In the genomic region with DNA sequence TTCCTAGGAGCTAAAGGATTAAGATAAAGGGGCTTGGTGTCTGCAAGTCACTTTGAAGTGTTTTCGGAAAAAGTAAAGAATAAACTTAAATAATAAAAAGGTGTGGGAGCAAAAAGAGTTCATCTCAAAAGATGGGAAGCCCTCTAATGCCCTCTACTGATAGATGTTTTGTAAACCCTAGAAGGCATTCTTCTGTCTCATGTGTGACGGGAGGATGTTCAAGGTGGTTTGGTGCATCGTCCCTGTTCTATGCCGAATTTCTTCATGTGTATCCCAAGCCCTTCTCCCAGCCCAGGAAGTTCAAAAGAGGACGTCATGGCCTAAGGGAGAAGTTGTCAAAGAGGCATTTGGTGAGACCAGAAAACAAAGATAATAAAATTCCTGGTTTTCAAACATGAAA, we compare ENCODE assay signal across 12 cellular contexts. TPM values are rescaled to one million over a fixed set of nuclear protein-coding genes. Genes with fewer than 3 reads are reported as not detected.
DNase-seq lines count a peak whose midpoint lies in the region; ATAC-seq, FAIRE-seq and TF ChIP-seq lines count a peak whose summit lies in the region.
"Had no signal": no experiment of that assay in that cellular context is flagged by ENCODE, and none has a peak within 500 bp of the region (broad histone marks: within the 10 kb centered on the region; RNA-seq: fewer than 3 reads in every experiment).

No MANE protein-coding gene starts in this region.

- H3K27me3 ChIP-seq in keratinocyte (ENCODE audit: control insufficient read depth, extremely low read depth, insufficient read depth, low read length) (no peaks in the 10 kb centered on the region), gastroesophageal sphincter (peaks cover 2% of the 10 kb centered on the region)
- H3K27me3 ChIP-seq: SJCRH30 had no signal

- 40 to 48% methylated on average over 5 of the region's 5 CpGs for WGBS in gastroesophageal sphincter (ENCODE audit: low coverage in 1 of 2), 2 donors

- H3K9me3 ChIP-seq in keratinocyte (ENCODE audit: control insufficient read depth, low read depth, low read length): no peaks in the 10 kb centered on the region
- H3K9me3 ChIP-seq in gastroesophageal sphincter: no peaks in the 10 kb centered on the region
- H3K9me3 ChIP-seq: psoas muscle, SJCRH30 had no signal

- peaks cover 4 to 5% of the 10 kb centered on the region in 2 experiments for H3K36me3 ChIP-seq in keratinocyte (ENCODE audit: control insufficient read depth in 2 of 2, extremely low read depth in 1 of 2, insufficient read depth in 2 of 2, low read length in 2 of 2)
- peaks cover 0 to 10% of the 10 kb centered on the region in 2 donors for H3K36me3 ChIP-seq in gastroesophageal sphincter
- H3K36me3 ChIP-seq: SJCRH30 had no signal

- TF ChIP-seq POLR2A in gastroesophageal sphincter (IDR thresholded peaks at IDR 0.05): no peak

- H4K20me1 ChIP-seq in keratinocyte (ENCODE audit: control insufficient read depth, extremely low read depth, insufficient read depth, low read length): no peaks in the 10 kb centered on the region

- TF ChIP-seq CTCF in HFF-Myc (IDR thresholded peaks at IDR 0.05; ENCODE audit: low read depth, low read length, missing control alignments): peak; percentile 17
- TF ChIP-seq CTCF in keratinocyte (optimal IDR thresholded peaks at IDR 0.05 in 1 of 3, IDR thresholded peaks at IDR 0.05 in 1 of 3, conservative IDR thresholded peaks at IDR 0.05 in 1 of 3; ENCODE audit: extremely low read depth in 1 of 3, insufficient read depth in 2 of 3, low read length in 3 of 3): peak; percentile 18 to 45 (median 38)
- no peak for TF ChIP-seq CTCF in gastroesophageal sphincter (IDR thresholded peaks at IDR 0.05)

- DNase-seq in DMS 273 (lab: John Stamatoyannopoulos, UW; ENCODE audit: unreplicated experiment): peak; percentile 46
- no peak for DNase-seq in DMS 273 treated with DMSO at 0.1 percent for 48 hours (lab: John Stamatoyannopoulos, UW)
- DNase-seq in HFF-Myc (ENCODE audit: extremely low read depth, low read depth): no peak
- DNase-seq in SW 1271 (lab: John Stamatoyannopoulos, UW): peak; percentile 6 to 34
- no peak for DNase-seq in keratinocyte (ENCODE audit: low read depth, low spot score)
- no peak for DNase-seq in HuH-7.5 (ENCODE audit: low spot score)
- DNase-seq in C1 segment of cervical spinal cord (lab: John Stamatoyannopoulos, UW): no peak
- DNase-seq: kidney, psoas muscle, SJCRH30 had no signal

- no peak for ATAC-seq in gastroesophageal sphincter
- ATAC-seq: psoas muscle had no signal

- no peaks in the 10 kb centered on the region for H3K79me2 ChIP-seq in keratinocyte (ENCODE audit: control insufficient read depth, insufficient read depth, low read length)

- no peak for TF ChIP-seq EP300 in gastroesophageal sphincter (IDR thresholded peaks at IDR 0.05)

- no peaks in the 10 kb centered on the region for H3K4me1 ChIP-seq in keratinocyte (ENCODE audit: control insufficient read depth, extremely low read depth, insufficient read depth, low read length)
- H3K4me1 ChIP-seq in gastroesophageal sphincter: peaks cover 0 to 23% (median 0%) of the 10 kb centered on the region in 3 donors
- H3K4me1 ChIP-seq: SJCRH30 had no signal

- H3K27ac ChIP-seq in keratinocyte (ENCODE audit: control insufficient read depth, insufficient read depth, low read length) (no peak overlapping the region), gastroesophageal sphincter (no peak overlapping the region)
- H3K27ac ChIP-seq: psoas muscle, SJCRH30 had no signal

- FAIRE-seq in keratinocyte (lab: Jason Lieb, UNC): peak; percentile 34
- FAIRE-seq: A204.1, kidney had no signal

- H3K9me1 ChIP-seq in keratinocyte (ENCODE audit: control insufficient read depth, extremely low read depth, insufficient read depth, low read length): no peaks in the 10 kb centered on the region

- H3K4me3 ChIP-seq in HFF-Myc (replicated peaks; ENCODE audit: low read depth, low read length): no peak overlapping the region
- no peak overlapping the region for H3K4me3 ChIP-seq in keratinocyte (ENCODE audit: control insufficient read depth in 2 of 3, extremely low read depth in 1 of 3, insufficient read depth in 2 of 3, low read depth in 1 of 3, low read length in 3 of 3)
- H3K4me3 ChIP-seq in gastroesophageal sphincter: no peak overlapping the region
- H3K4me3 ChIP-seq: psoas muscle, SJCRH30 had no signal

- dilution Hi-C loops in keratinocyte (cut with MboI; ENCODE audit: extremely low pct_ligation_motif_present, low sequenced_read_pairs): no loop called here

- H3K4me2 ChIP-seq in keratinocyte (ENCODE audit: control insufficient read depth, extremely low read depth, insufficient read depth, low read depth, low read length): no peak overlapping the region

- no peak overlapping the region for H3K9ac ChIP-seq in keratinocyte (ENCODE audit: control insufficient read depth, extremely low read depth, insufficient read depth, low read length)

- no peak overlapping the region for H2AFZ ChIP-seq in keratinocyte (ENCODE audit: control insufficient read depth, low read length)

RNA-seq across cellular contexts. Expression of a gene that starts 37.2 kb away (rescaled TPM):
- 5.7 to 8.2 TPM (median 7.2 TPM) in 3 replicates for polyA plus RNA-seq in keratinocyte
- 4.6 TPM for polyA plus RNA-seq in keratinocyte (2011; ENCODE audit: low read depth)
- 4.5 and 10.5 TPM in 2 replicates for polyA plus RNA-seq in keratinocyte (2011; cell fraction: cytosol; rRNA removed)
- 5.2 and 5.5 TPM in 2 replicates for polyA plus RNA-seq in keratinocyte (2011; cell fraction: nucleus; rRNA removed)
- 4.1 and 6.9 TPM in 2 replicates for polyA plus RNA-seq in keratinocyte (2012; ENCODE audit: low replicate concordance)
- 0.93 to 8.0 TPM (median 1.2 TPM) in 3 replicates for polyA minus RNA-seq in keratinocyte
- polyA minus RNA-seq in keratinocyte (2011; cell fraction: cytosol; rRNA and poly(A)+ RNA removed): 5.2 TPM
- not detected in 2 replicates for polyA minus RNA-seq in keratinocyte (2011; cell fraction: nucleus; rRNA and poly(A)+ RNA removed)
- 10 to 100 TPM in 1 of 4 donors, 1 to 10 TPM in 2, under 1 TPM in 1; 0.93 to 13.6 (median 4.5) TPM for total RNA-seq in gastroesophageal sphincter
- total RNA-seq: kidney, psoas muscle, SJCRH30 had no signal

Comparison
In these comparisons a context has a peak if more than half of its experiments do, and no peak if none do; other contexts are left out.
1. DNase-seq: peak in DMS 273 (single experiment) and SW 1271 (2 of 2); none in DMS 273 treated with DMSO at 0.1 percent for 48 hours (single experiment), HFF-Myc (single experiment), keratinocyte (single experiment), HuH-7.5 (single experiment) and C1 segment of cervical spinal cord (0 of 14).
2. CTCF ChIP-seq: peak in HFF-Myc (single experiment) and keratinocyte (3 of 3); none in gastroesophageal sphincter (0 of 4).